Comparison of ENCODE assay signal across 1 cellular context in genomic region chr5:55220433-55221185, GRCh38.
A peak's percentile ranks its signal among the peaks of the same experiment; 100 is the strongest.
TF ChIP-seq lines count a peak whose summit lies in the region.

No MANE protein-coding gene starts in this region.

TF ChIP-seq in WTC11, 78 proteins besides CTCF, POLR2A, EP300 and RAD21 (continued from another document):
- peak; percentile 39; the same call in 1 of the 2 replicates for TF ChIP-seq ZNF281 (CRISPR knock-in tag; IDR thresholded peaks at IDR 0.05)
